ENCODE assay signal across 8 cellular contexts in the genomic region with DNA sequence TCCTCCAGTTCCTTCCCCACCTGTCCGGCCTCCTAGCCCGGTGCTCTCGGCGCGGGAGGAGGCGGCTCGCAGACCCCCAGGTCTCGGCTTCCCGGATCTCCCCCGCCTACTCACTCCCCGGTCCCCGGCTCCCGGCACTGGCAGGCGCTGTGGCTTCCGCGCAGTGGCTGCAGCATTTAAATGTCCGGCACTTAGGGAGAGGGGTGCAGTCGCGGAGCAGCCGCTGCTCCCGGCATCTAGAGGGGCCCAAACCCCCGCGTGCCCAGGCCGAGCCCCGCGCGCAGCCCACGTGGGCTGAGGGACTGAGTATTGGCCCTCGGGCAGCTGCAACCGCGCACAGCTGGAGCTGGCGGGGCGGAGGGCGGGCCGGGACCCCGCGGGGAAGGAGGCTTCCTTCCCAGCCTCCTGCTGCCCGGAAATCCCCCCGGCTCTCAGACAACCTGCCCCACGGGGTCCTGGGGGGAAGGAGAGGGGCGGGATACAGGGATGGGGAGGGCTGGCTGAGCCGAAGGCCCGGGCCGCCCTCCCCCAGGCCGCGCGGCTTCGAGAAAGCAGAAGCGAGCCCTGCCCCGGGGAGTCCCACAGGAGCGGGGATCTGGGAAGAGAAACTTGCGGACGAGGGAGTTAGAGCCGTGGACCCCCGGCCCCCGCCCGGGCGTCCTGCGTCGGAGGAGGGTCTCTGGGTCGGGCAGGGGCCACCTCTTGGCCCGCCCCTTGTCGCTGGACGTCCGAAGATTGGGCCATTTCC. TPM values are rescaled to one million over a fixed set of nuclear protein-coding genes. Genes with fewer than 3 reads are reported as not detected.
DNase-seq lines count a peak whose midpoint lies in the region; ATAC-seq and TF ChIP-seq lines count a peak whose summit lies in the region.

No MANE protein-coding gene starts in this region.

- H2AFZ ChIP-seq in PC-3 (ENCODE audit: low read length), result peak overlapping the region; percentile 92

- no peaks in the 10 kb centered on the region for H3K4me1 ChIP-seq in PC-3 (ENCODE audit: insufficient read depth, low read length)

- no peaks in the 10 kb centered on the region for H3K9me2 ChIP-seq in PC-3 (replicated peaks; ENCODE audit: low read length)

- no TSS peak for BruUV-seq in PC-3 (replicated peaks; lab: Mats Ljungman, UMichigan)

- H4K20me1 ChIP-seq in PC-3 (ENCODE audit: low read length), result no peaks in the 10 kb centered on the region

- CTCF ChIA-PET in PC-3 (lab: Charles Lee), result interaction anchor here (0.6 kb wide), 1 partner anchor 13 kb away, joined by 3 read pairs; no protein-coding TSS in a partner anchor

- peaks cover 3% of the 10 kb centered on the region; the same call in 1 of the 2 replicates for H3K27me3 ChIP-seq in PC-3 (ENCODE audit: low read length)

- H3K27ac ChIP-seq in PC-3 (ENCODE audit: low read length), result no peak overlapping the region

- H3K9ac ChIP-seq in PC-3 (ENCODE audit: low read length), result no peak overlapping the region

- peaks cover under 1% of the 10 kb centered on the region for H3K36me3 Mint-ChIP-seq in endothelial cell (ENCODE audit: low read depth, unreplicated experiment)
- peaks cover 6% of the 10 kb centered on the region for H3K36me3 Mint-ChIP-seq in natural killer cell treated with Interleukin-12 subunit alpha and Interleukin-12 subunit beta and Interleukin-15 and Interleukin-18, amount 100 ng/mL, for 72 hours

- DNase-seq in PC-3 (no peak), endothelial cell (ENCODE audit: low spot score) (peak; percentile 58), DMS114 treated with DMSO at 0.1 percent for 48 hours (lab: John Stamatoyannopoulos, UW; ENCODE audit: unreplicated experiment) (no peak), NCI-H187 treated with DMSO at 0.1 percent for 48 hours (lab: John Stamatoyannopoulos, UW) (no peak), NCI-H446 treated with DMSO at 0.1 percent for 48 hours (lab: John Stamatoyannopoulos, UW) (no peak)
- DNase-seq in natural killer cell treated with Interleukin-12 subunit alpha and Interleukin-12 subunit beta and Interleukin-15 and Interleukin-18, amount 100 ng/mL, for 72 hours (ENCODE audit: low spot score), result no peak

- intact Hi-C loops in PC-3 (cut with micrococcal nuclease), result no loop called here

- no peaks in the 10 kb centered on the region for H3K79me2 ChIP-seq in PC-3 (ENCODE audit: low read length)

- H3K4me3 ChIP-seq in PC-3 (ENCODE audit: low read length), result peak overlapping the region; percentile 74

- H3F3A ChIP-seq in PC-3 (ENCODE audit: low read length, unreplicated experiment), result no peaks in the 10 kb centered on the region

- no peaks in the 10 kb centered on the region for H3K9me3 ChIP-seq in PC-3 (ENCODE audit: low read length)

- POLR2A ChIA-PET in PC-3 (lab: Charles Lee; ENCODE audit: unreplicated experiment), result no interaction called here

- no peak overlapping the region for H3K27ac Mint-ChIP-seq in endothelial cell (ENCODE audit: unreplicated experiment)
- H3K27ac Mint-ChIP-seq in natural killer cell treated with Interleukin-12 subunit alpha and Interleukin-12 subunit beta and Interleukin-15 and Interleukin-18, amount 100 ng/mL, for 72 hours, result no peak overlapping the region

- no peaks in the 10 kb centered on the region for H3K9me3 Mint-ChIP-seq in endothelial cell (ENCODE audit: unreplicated experiment)
- H3K9me3 Mint-ChIP-seq in natural killer cell treated with Interleukin-12 subunit alpha and Interleukin-12 subunit beta and Interleukin-15 and Interleukin-18, amount 100 ng/mL, for 72 hours, result no peaks in the 10 kb centered on the region

- H3K4me2 ChIP-seq in PC-3 (ENCODE audit: low read length), result peak overlapping the region; percentile 98

- peaks cover 8% of the 10 kb centered on the region for H3K4me1 Mint-ChIP-seq in endothelial cell (ENCODE audit: unreplicated experiment)
- H3K4me1 Mint-ChIP-seq in natural killer cell treated with Interleukin-12 subunit alpha and Interleukin-12 subunit beta and Interleukin-15 and Interleukin-18, amount 100 ng/mL, for 72 hours (ENCODE audit: low read depth in 2 of 2), result peaks cover 30 to 37% of the 10 kb centered on the region in 2 donors

- peak; percentile 48 for ATAC-seq in GM18907 (IDR thresholded peaks at IDR 0.05; ENCODE audit: unreplicated experiment)
- ATAC-seq in PC-3, result peak; percentile 51
- peak; percentile 57 to 60 for ATAC-seq in natural killer cell treated with Interleukin-12 subunit alpha and Interleukin-12 subunit beta and Interleukin-15 and Interleukin-18, amount 100 ng/mL, for 72 hours
- no peak for ATAC-seq in GM18867 (IDR thresholded peaks at IDR 0.05; ENCODE audit: unreplicated experiment)

- no peak overlapping the region for H3K4me3 Mint-ChIP-seq in endothelial cell (ENCODE audit: unreplicated experiment)
- peak overlapping the region; percentile 71 for H3K4me3 Mint-ChIP-seq in natural killer cell treated with Interleukin-12 subunit alpha and Interleukin-12 subunit beta and Interleukin-15 and Interleukin-18, amount 100 ng/mL, for 72 hours

- no peaks in the 10 kb centered on the region for H3K36me3 ChIP-seq in PC-3 (ENCODE audit: low read depth, low read length)

- peaks cover 22% of the 10 kb centered on the region for H3K27me3 Mint-ChIP-seq in endothelial cell (ENCODE audit: unreplicated experiment)
- H3K27me3 Mint-ChIP-seq in natural killer cell treated with Interleukin-12 subunit alpha and Interleukin-12 subunit beta and Interleukin-15 and Interleukin-18, amount 100 ng/mL, for 72 hours, result peaks cover 22 to 24% of the 10 kb centered on the region in 2 donors

- TF ChIP-seq CTCF in PC-3 (conservative IDR thresholded peaks at IDR 0.05; ENCODE audit: low read depth, low read length) (no peak), endothelial cell (IDR thresholded peaks at IDR 0.05; ENCODE audit: unreplicated experiment) (no peak)

RNA-seq across cellular contexts. Expression of a gene that starts 0.4 kb away (rescaled TPM):
- 0.29 and 0.51 TPM in 2 replicates for total RNA-seq in PC-3 (2014; rRNA removed)
- 5.4 TPM for total RNA-seq in endothelial cell (ENCODE audit: unreplicated experiment)
- 10 to 100 TPM; 54.3 to 66.6 TPM for total RNA-seq in natural killer cell treated with Interleukin-12 subunit alpha and Interleukin-12 subunit beta and Interleukin-15 and Interleukin-18, amount 100 ng/mL, for 72 hours

RNA-seq across cellular contexts. Expression of a gene that starts 9.2 kb away (rescaled TPM):
- total RNA-seq in PC-3 (2014; rRNA removed) (16.3 and 27.7 TPM in 2 replicates), endothelial cell (ENCODE audit: unreplicated experiment) (0.13 TPM)
- under 1 TPM; 0.50 to 0.67 TPM for total RNA-seq in natural killer cell treated with Interleukin-12 subunit alpha and Interleukin-12 subunit beta and Interleukin-15 and Interleukin-18, amount 100 ng/mL, for 72 hours

RNA-seq across cellular contexts. Expression of a gene that starts 19.5 kb away (rescaled TPM):
- total RNA-seq in PC-3 (2014; rRNA removed), result 8.8 and 10.8 TPM in 2 replicates
- 1.7 TPM for total RNA-seq in endothelial cell (ENCODE audit: unreplicated experiment)
- total RNA-seq in natural killer cell treated with Interleukin-12 subunit alpha and Interleukin-12 subunit beta and Interleukin-15 and Interleukin-18, amount 100 ng/mL, for 72 hours, result 1,000 to 10,000 TPM in 1 of 2 donors, 100 to 1,000 TPM in 1; 678 to 1,235 TPM

RNA-seq across cellular contexts. Expression of a gene that starts 22.1 kb away (rescaled TPM):
- 40.3 and 47.3 TPM in 2 replicates for total RNA-seq in PC-3 (2014; rRNA removed)
- total RNA-seq in endothelial cell (ENCODE audit: unreplicated experiment), result 22.9 TPM
- 10 to 100 TPM; 33.6 to 58.8 TPM for total RNA-seq in natural killer cell treated with Interleukin-12 subunit alpha and Interleukin-12 subunit beta and Interleukin-15 and Interleukin-18, amount 100 ng/mL, for 72 hours

RNA-seq across cellular contexts. Expression of a gene that starts 22.2 kb away (rescaled TPM):
- total RNA-seq in PC-3 (2014; rRNA removed) (56.4 and 56.6 TPM in 2 replicates), endothelial cell (ENCODE audit: unreplicated experiment) (28.7 TPM)
- 10 to 100 TPM; 14.3 to 18.4 TPM for total RNA-seq in natural killer cell treated with Interleukin-12 subunit alpha and Interleukin-12 subunit beta and Interleukin-15 and Interleukin-18, amount 100 ng/mL, for 72 hours

Comparison
In these comparisons a context has a peak if more than half of its experiments do, and no peak if none do; other contexts are left out.
1. RNA of a gene that starts 9.2 kb away (total RNA-seq): 16.3 to 27.7 TPM in PC-3; 0.50 to 0.67 TPM in natural killer cell treated with Interleukin-12 subunit alpha and Interleukin-12 subunit beta and Interleukin-15 and Interleukin-18, amount 100 ng/mL, for 72 hours and 0.13 TPM in endothelial cell (single experiment); every median in the first group is over 10 times any median in the second.
2. RNA of a gene that starts 19.5 kb away (total RNA-seq): 678 to 1,235 TPM in natural killer cell treated with Interleukin-12 subunit alpha and Interleukin-12 subunit beta and Interleukin-15 and Interleukin-18, amount 100 ng/mL, for 72 hours; 8.8 to 10.8 TPM in PC-3 and 1.7 TPM in endothelial cell (single experiment); every median in the first group is over 10 times any median in the second.